8 cellular contexts compared by ENCODE assay signal in genomic region chr17:41678907-41679739, GRCh38. TPM values are rescaled to one million over a fixed set of nuclear protein-coding genes. Genes with fewer than 3 reads are reported as not detected.
DNase-seq lines count a peak whose midpoint lies in the region; ATAC-seq, FAIRE-seq and TF ChIP-seq lines count a peak whose summit lies in the region.

No MANE protein-coding gene starts in this region.

- peaks cover 9% of the 10 kb centered on the region for H3K9me3 Mint-ChIP-seq in Caco-2 (ENCODE audit: unreplicated experiment)

- H4K20me1 ChIP-seq in MM.1S (ENCODE audit: insufficient read depth, low read length), result no peaks in the 10 kb centered on the region

- BruUV-seq in Caco-2 (replicated peaks; lab: Mats Ljungman, UMichigan), result no TSS peak

- H3K27ac ChIP-seq in MM.1S (ENCODE audit: low read length), result peak overlapping the region; percentile 73
- H3K27ac ChIP-seq in gastroesophageal sphincter, result peak overlapping the region in 3 of 4 donors; percentile 53 to 66 (median 63)

- H3K4me3 ChIP-seq in MM.1S (ENCODE audit: low read length), result peak overlapping the region; percentile 53
- H3K4me3 ChIP-seq in gastroesophageal sphincter, result peak overlapping the region in 1 of 2 donors; percentile 27
- no peak overlapping the region for H3K4me3 ChIP-seq in Caco-2 (ENCODE audit: low read depth, low read length)

- no peaks in the 10 kb centered on the region for H3K27me3 ChIP-seq in MM.1S (replicated peaks; ENCODE audit: insufficient read depth, low read length)
- peaks cover 14% of the 10 kb centered on the region for H3K27me3 ChIP-seq in gastroesophageal sphincter
- no peaks in the 10 kb centered on the region for H3K27me3 ChIP-seq in Caco-2 (replicated peaks; ENCODE audit: control insufficient read depth, insufficient read depth, low read length)

- H3K9me3 ChIP-seq in MM.1S (replicated peaks; ENCODE audit: insufficient read depth, low read length), result no peaks in the 10 kb centered on the region
- H3K9me3 ChIP-seq in gastroesophageal sphincter, result no peaks in the 10 kb centered on the region
- peaks cover 7% of the 10 kb centered on the region; the same call in 1 of the 2 replicates for H3K9me3 ChIP-seq in Caco-2

- peak overlapping the region; percentile 67 for H2AFZ ChIP-seq in MM.1S (ENCODE audit: low read length)

- TF ChIP-seq POLR2A in gastroesophageal sphincter (IDR thresholded peaks at IDR 0.05), result no peak

- H3K9ac ChIP-seq in MM.1S (ENCODE audit: low read length), result peak overlapping the region; percentile 51

- DNase-seq in D721Med (ENCODE audit: insufficient read length, low spot score), result no peak
- peak; percentile 87 for DNase-seq in MM.1S
- DNase-seq in activated T-cell treated with anti-CD3 and anti-CD28 coated beads, Interleukin-2, amount 50 U/mL, for 48 hours, result peak; percentile 63 to 67
- DNase-seq in stimulated activated CD4-positive, alpha-beta T cell treated with anti-CD3 and anti-CD28 coated beads, Interleukin-15, amount 100 ng/mL, for 24 hours, result peak; percentile 72
- DNase-seq in NCI-H1417 (lab: John Stamatoyannopoulos, UW), result no peak
- no peak for DNase-seq in Caco-2

- H3K4me1 ChIP-seq in MM.1S (ENCODE audit: low read length), result peaks cover 23% of the 10 kb centered on the region
- H3K4me1 ChIP-seq in gastroesophageal sphincter, result no peaks in the 10 kb centered on the region
- H3K4me1 ChIP-seq in Caco-2, result peaks cover 23% of the 10 kb centered on the region

- peaks cover 16% of the 10 kb centered on the region for H3F3A ChIP-seq in MM.1S (ENCODE audit: insufficient read depth, low read length)

- ATAC-seq in GM21529 (IDR thresholded peaks at IDR 0.05; ENCODE audit: unreplicated experiment) (peak; percentile 66), gastroesophageal sphincter (peak; percentile 64)

- peak overlapping the region; percentile 80 for H3K4me2 ChIP-seq in MM.1S (ENCODE audit: low read depth, low read length)

- no peaks in the 10 kb centered on the region for H3K27me3 Mint-ChIP-seq in Caco-2 (ENCODE audit: insufficient read depth, unreplicated experiment)

- TF ChIP-seq EP300 in gastroesophageal sphincter (IDR thresholded peaks at IDR 0.05), result no peak

- no peak for FAIRE-seq in D721Med (lab: Jason Lieb, UNC)

- H3K36me3 ChIP-seq in MM.1S (replicated peaks; ENCODE audit: insufficient read depth, low read length), result no peaks in the 10 kb centered on the region
- no peaks in the 10 kb centered on the region for H3K36me3 ChIP-seq in gastroesophageal sphincter
- no peaks in the 10 kb centered on the region for H3K36me3 ChIP-seq in Caco-2 (ENCODE audit: control insufficient read depth, insufficient read depth, low read length)

- 44 to 55% methylated on average over 4 to 6 of the region's 6 CpGs for WGBS in gastroesophageal sphincter (ENCODE audit: low coverage in 1 of 2), 2 donors

- no peaks in the 10 kb centered on the region for H3K79me2 ChIP-seq in MM.1S (ENCODE audit: low read length)

- CTCF ChIA-PET in Caco-2 (lab: Charles Lee), result interaction anchor here (0.6 to 3.1 kb wide), 4 partner anchors 10 to 134 kb away, joined by 5 to 26 read pairs (median 6); partner anchors contain the start of gene EIF1

- intact Hi-C loops in Caco-2 (cut with micrococcal nuclease; ENCODE audit: unreplicated experiment), result no loop called here

- TF ChIP-seq CTCF in D721Med (IDR thresholded peaks at IDR 0.05; ENCODE audit: insufficient read depth, missing control alignments), result peak; percentile 11
- TF ChIP-seq CTCF in MM.1S (IDR thresholded peaks at IDR 0.05; ENCODE audit: low read length), result peak; percentile 46
- TF ChIP-seq CTCF in gastroesophageal sphincter (IDR thresholded peaks at IDR 0.05), result no peak
- TF ChIP-seq CTCF in Caco-2 (IDR thresholded peaks at IDR 0.05; ENCODE audit: insufficient read depth in 1 of 2, low read depth in 1 of 2, low read length in 1 of 2, severe bottlenecking in 1 of 2, unreplicated experiment in 1 of 2), result peak in 1 of 2 experiments; percentile 18

- H3K9me2 ChIP-seq in MM.1S (replicated peaks; ENCODE audit: insufficient read depth, low read length), result no peaks in the 10 kb centered on the region

- H3K36me3 Mint-ChIP-seq in Caco-2 (ENCODE audit: insufficient read depth, unreplicated experiment), result peaks cover 5% of the 10 kb centered on the region

- no peak overlapping the region for H3K27ac Mint-ChIP-seq in Caco-2 (ENCODE audit: unreplicated experiment)

- H3K4me1 Mint-ChIP-seq in Caco-2 (ENCODE audit: low read depth, unreplicated experiment), result peaks cover 26% of the 10 kb centered on the region

- no peak overlapping the region for H3K4me3 Mint-ChIP-seq in Caco-2 (ENCODE audit: unreplicated experiment)

- POLR2A ChIA-PET in Caco-2 (lab: Charles Lee), result interaction anchor here (0.6 to 3.8 kb wide), 2 partner anchors 10 to 17 kb away, joined by 4 to 38 read pairs; partner anchors contain the start of gene EIF1

RNA-seq across cellular contexts. Expression of gene EIF1, which starts 9.6 kb away (rescaled TPM):
- total RNA-seq in gastroesophageal sphincter, result 100 to 1,000 TPM; 224 to 331 (median 270) TPM
- 759 and 783 TPM in 2 replicates for total RNA-seq in Caco-2 (2022)

RNA-seq across cellular contexts. Expression of gene GAST, which starts 33.0 kb away (rescaled TPM):
- total RNA-seq in gastroesophageal sphincter, result not detected
- 0.75 TPM in 1 of 2 replicates, not detected in the other for total RNA-seq in Caco-2 (2022)

RNA-seq across cellular contexts. Expression of gene KRT17, which starts 54.7 kb away (rescaled TPM):
- total RNA-seq in gastroesophageal sphincter, result 10 to 100 TPM in 2 of 4 donors, 1 to 10 TPM in 1, not detected in 1; 7.0 to 18.5 (median 17.4) TPM
- total RNA-seq in Caco-2 (2022), result 2.8 and 3.4 TPM in 2 replicates

RNA-seq across cellular contexts. Expression of gene HAP1, which starts 55.3 kb away (rescaled TPM):
- total RNA-seq in gastroesophageal sphincter (under 1 TPM in 1 of 4 donors, not detected in 3; 0.54 TPM), Caco-2 (2022) (3.2 and 3.3 TPM in 2 replicates)

Comparison
In these comparisons a context has a peak if more than half of its experiments do, and no peak if none do; other contexts are left out.
1. DNase-seq: peak in MM.1S (single experiment), activated T-cell treated with anti-CD3 and anti-CD28 coated beads, Interleukin-2, amount 50 U/mL, for 48 hours (2 of 2) and stimulated activated CD4-positive, alpha-beta T cell treated with anti-CD3 and anti-CD28 coated beads, Interleukin-15, amount 100 ng/mL, for 24 hours (single experiment); none in D721Med (single experiment), NCI-H1417 (0 of 3) and Caco-2 (0 of 2).
2. CTCF ChIP-seq: peak in D721Med (single experiment) and MM.1S (single experiment); none in gastroesophageal sphincter (0 of 4).